ENCODE assay signal across 8 cellular contexts in the genomic region with DNA sequence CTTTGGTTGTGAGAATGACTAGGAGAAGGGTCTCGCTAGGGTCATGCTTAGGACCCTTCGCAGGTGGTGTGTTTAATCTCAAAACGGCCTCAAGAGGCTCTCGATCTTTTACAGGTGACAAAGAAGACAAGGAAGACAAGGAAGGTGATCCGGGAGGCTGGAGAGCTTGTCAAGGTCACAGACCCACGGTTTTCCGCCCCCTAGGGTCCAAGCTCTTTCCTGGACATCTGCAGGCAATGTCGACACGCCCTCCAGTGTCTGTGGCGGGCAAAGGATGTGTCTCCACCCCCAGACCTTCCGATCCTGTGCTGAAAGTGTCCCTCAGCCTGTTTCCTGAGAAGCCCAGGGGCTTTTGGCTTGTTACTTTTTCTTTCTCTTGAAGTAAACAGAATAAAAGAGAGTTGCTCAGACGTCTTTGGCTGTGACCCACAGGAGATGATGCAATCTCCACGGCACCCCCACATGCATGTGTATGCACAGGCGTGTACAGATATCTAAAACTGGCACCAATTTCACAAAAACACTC.
DNase-seq lines count a peak whose midpoint lies in the region; ATAC-seq, FAIRE-seq and TF ChIP-seq lines count a peak whose summit lies in the region.

No MANE protein-coding gene starts in this region.

- H3K27ac ChIP-seq in WERI-Rb-1 (no peak overlapping the region; the same call in 1 of the 2 replicates), caudate nucleus (ENCODE audit: low read depth, low read length) (no peak overlapping the region)

- H3K4me3 ChIP-seq in WERI-Rb-1 (ENCODE audit: low read depth, low read length), result no peak overlapping the region

- peak; percentile 87 for TF ChIP-seq CTCF in GM12872 (IDR thresholded peaks at IDR 0.05; ENCODE audit: insufficient read depth, low read depth, low read length)
- peak; percentile 98 for TF ChIP-seq CTCF in WERI-Rb-1 (IDR thresholded peaks at IDR 0.05; ENCODE audit: low read depth, low read length)

- no peaks in the 10 kb centered on the region for H3K27me3 ChIP-seq in WERI-Rb-1 (ENCODE audit: insufficient read depth, low read depth, severe bottlenecking)

- H3K36me3 ChIP-seq in WERI-Rb-1, result no peaks in the 10 kb centered on the region

- ATAC-seq in HG02588 (IDR thresholded peaks at IDR 0.05; ENCODE audit: unreplicated experiment), result peak; percentile 56

- no peaks in the 10 kb centered on the region for H3K9me3 ChIP-seq in WERI-Rb-1 (ENCODE audit: severe bottlenecking)

- FAIRE-seq in RCC 7860 (lab: Jason Lieb, UNC), result no peak

- peak; percentile 58 for DNase-seq in NCI-H1092 treated with DMSO at 0.1 percent for 48 hours (lab: John Stamatoyannopoulos, UW)
- DNase-seq in WERI-Rb-1, result peak; percentile 93
- peak in 47 of 61 donors; percentile 7 to 74 (median 43) for DNase-seq in caudate nucleus (lab: John Stamatoyannopoulos, UW)
- DNase-seq in kidney glomerular epithelial cell (lab: John Stamatoyannopoulos, UW), result peak; percentile 9
- DNase-seq in stimulated activated CD4-positive, alpha-beta T cell treated with anti-CD3 and anti-CD28 coated beads, Interleukin-1b, Interleukin-23, amount 100 ng/mL, for 1 hour (ENCODE audit: low read depth in 2 of 2), result peak; percentile 53 to 56
- DNase-seq in RCC 7860 (ENCODE audit: low spot score), result no peak
